Comparison of ENCODE assay signal across 2 cellular contexts in genomic region chr11:117300773-117301172, GRCh38.
A peak's percentile ranks its signal among the peaks of the same experiment; 100 is the strongest.
TF ChIP-seq lines count a peak whose summit lies in the region.

No MANE protein-coding gene starts in this region.

TF ChIP-seq in HEK293, 187 proteins besides CTCF, POLR2A, EP300 and RAD21:
- TF ChIP-seq EGR2 (tag by site-specific recombination; IDR thresholded peaks at IDR 0.05; ENCODE audit: low read depth) = peak; percentile 77
- no peak for TF ChIP-seq PRDM6 (tag by site-specific recombination; IDR thresholded peaks at IDR 0.05)
- peak; percentile 81 for TF ChIP-seq ZFHX2 (tag by site-specific recombination; conservative IDR thresholded peaks at IDR 0.05)
- TF ChIP-seq ZSCAN16 (tag by site-specific recombination; IDR thresholded peaks at IDR 0.05) = no peak

TF ChIP-seq in GM12878, 131 proteins besides CTCF, POLR2A, EP300 and RAD21:
- no peak for TF ChIP-seq ZNF384 (IDR thresholded peaks at IDR 0.05; ENCODE audit: borderline replicate concordance, low read depth, low read length)
- no peak for TF ChIP-seq CEBPZ (IDR thresholded peaks at IDR 0.05; ENCODE audit: low read depth, low read length)
- no peak for TF ChIP-seq ZNF207 (IDR thresholded peaks at IDR 0.05; ENCODE audit: borderline replicate concordance)
- TF ChIP-seq E4F1 (IDR thresholded peaks at IDR 0.05; ENCODE audit: borderline replicate concordance, partially characterized antibody) = no peak
- TF ChIP-seq SP1 (IDR thresholded peaks at IDR 0.05; ENCODE audit: low read depth, low read length) = no peak
- TF ChIP-seq RELA (IDR thresholded peaks at IDR 0.05; ENCODE audit: borderline replicate concordance, partially characterized antibody) = no peak
- TF ChIP-seq JUNB (IDR thresholded peaks at IDR 0.05) = no peak
- TF ChIP-seq POLR2AphosphoS5 (IDR thresholded peaks at IDR 0.05; ENCODE audit: low read length) = no peak
- TF ChIP-seq TBL1XR1 (IDR thresholded peaks at IDR 0.05; ENCODE audit: low read depth, low read length) = no peak
- TF ChIP-seq SMARCA5 (IDR thresholded peaks at IDR 0.05) = no peak
- no peak for TF ChIP-seq RBBP5 (conservative IDR thresholded peaks at IDR 0.05)
- no peak for TF ChIP-seq KLF5 (IDR thresholded peaks at IDR 0.05; ENCODE audit: partially characterized antibody)
- TF ChIP-seq KDM1A (IDR thresholded peaks at IDR 0.05; ENCODE audit: borderline replicate concordance) = no peak
- no peak for TF ChIP-seq ZBTB11 (CRISPR knock-in tag; IDR thresholded peaks at IDR 0.05)
- no peak for TF ChIP-seq SMC3 (IDR thresholded peaks at IDR 0.05; ENCODE audit: borderline replicate concordance, low read length)
